ENCODE assay signal across 13 cellular contexts in genomic region chr5:62082370-62082778, GRCh38.
A peak's percentile ranks its signal among the peaks of the same experiment; 100 is the strongest.
DNase-seq lines count a peak whose midpoint lies in the region; ATAC-seq and TF ChIP-seq lines count a peak whose summit lies in the region.
"Had no signal": no experiment of that assay in that cellular context is flagged by ENCODE, and none has a peak within 500 bp of the region (broad histone marks: within the 10 kb centered on the region; RNA-seq: fewer than 3 reads in every experiment).

No MANE protein-coding gene starts in this region.

- TF ChIP-seq CTCF in brain microvascular endothelial cell (IDR thresholded peaks at IDR 0.05; ENCODE audit: low read depth, low read length, missing control alignments) = no peak

- no peak overlapping the region for H3K4me3 ChIP-seq in brain microvascular endothelial cell (ENCODE audit: low read depth, low read length)
- H3K4me3 ChIP-seq in aorta (ENCODE audit: low read length in 2 of 2) = no peak overlapping the region
- no peak overlapping the region for H3K4me3 ChIP-seq in SJCRH30

- H3K9me3 ChIP-seq in aorta (ENCODE audit: control insufficient read depth, low read length) (no peaks in the 10 kb centered on the region), SJCRH30 (replicated peaks) (no peaks in the 10 kb centered on the region)

- H3K27me3 ChIP-seq in brain microvascular endothelial cell (replicated peaks) (no peaks in the 10 kb centered on the region), aorta (ENCODE audit: control insufficient read depth in 1 of 2, insufficient read depth in 2 of 2, low read length in 1 of 2) (peaks cover 0 to 2% of the 10 kb centered on the region in 2 donors), SJCRH30 (0 out of 2 replicates have a peak, but pooled peaks cover 3% of the 10 kb centered on the region)

- 75 to 79% methylated on average over 5 of the region's 5 CpGs for WGBS in aorta, 2 donors

- H3K27ac ChIP-seq in brain microvascular endothelial cell (no peak overlapping the region), aorta (ENCODE audit: low read depth in 1 of 2, low read length in 2 of 2) (no peak overlapping the region), SJCRH30 (no peak overlapping the region)
- H3K27ac ChIP-seq: C4-2B had no signal

- intact Hi-C loops in aorta (cut with DNase I) = no loop called here

- in situ Hi-C loops in brain microvascular endothelial cell (cut with HindIII; ENCODE audit: low pct_ligation_motif_present, low sequenced_read_pairs) = no loop called here

- H3K36me3 ChIP-seq in brain microvascular endothelial cell (replicated peaks) (no peaks in the 10 kb centered on the region), aorta (ENCODE audit: control insufficient read depth in 1 of 2, insufficient read depth in 2 of 2, low read length in 1 of 2) (no peaks in the 10 kb centered on the region), SJCRH30 (no peaks in the 10 kb centered on the region)

- DNase-seq in Daoy (ENCODE audit: low read depth) (peak; percentile 54), M059J (ENCODE audit: low read depth) (peak; percentile 79), brain microvascular endothelial cell (peak; percentile 57), left kidney (ENCODE audit: low read depth, low spot score) (peak; percentile 21), aorta (no peak), GM19238 (ENCODE audit: insufficient read length, low spot score) (no peak), SJCRH30 (no peak), DMS153 treated with DMSO at 0.1 percent for 48 hours (lab: John Stamatoyannopoulos, UW; ENCODE audit: unreplicated experiment) (no peak)
- DNase-seq: activated CD4-positive, alpha-beta T cell treated with anti-CD3 and anti-CD28 coated beads for 1 hour; activated T-cell treated with anti-CD3 and anti-CD28 coated beads, Interleukin-2, amount 50 U/mL, for 1 hour; stimulated activated CD4-positive, alpha-beta T cell treated with anti-CD3 and anti-CD28 coated beads, Interleukin-4, amount 100 ng/mL, for 4 hours; stimulated activated naive CD4-positive, alpha-beta T cell treated with Interleukin-2 at 50 U/mL for 16 hours had no signal

- H3K4me1 ChIP-seq in aorta (ENCODE audit: control insufficient read depth in 1 of 2, insufficient read depth in 2 of 2, low read length in 2 of 2) (no peaks in the 10 kb centered on the region), SJCRH30 (no peaks in the 10 kb centered on the region)

- ATAC-seq in aorta (ENCODE audit: low FRiP score) = no peak

Comparison
In these comparisons a context has a peak if more than half of its experiments do, and no peak if none do; other contexts are left out.
1. DNase-seq: peak in Daoy (single experiment), M059J (single experiment), brain microvascular endothelial cell (single experiment) and left kidney (single experiment); none in aorta (0 of 2), GM19238 (single experiment), SJCRH30 (0 of 2) and DMS153 treated with DMSO at 0.1 percent for 48 hours (single experiment).